In genomic region chr16:48497932-48498760, GRCh38 we compare ENCODE assay signal across 24 cellular contexts.
DNase-seq lines count a peak whose midpoint lies in the region; ATAC-seq and TF ChIP-seq lines count a peak whose summit lies in the region.
"Had no signal": no experiment of that assay in that cellular context is flagged by ENCODE, and none has a peak within 500 bp of the region (broad histone marks: within the 10 kb centered on the region; RNA-seq: fewer than 3 reads in every experiment).

No MANE protein-coding gene starts in this region.

- DNase-seq in left ventricle myocardium inferior (no peak), cardiac septum (ENCODE audit: low spot score) (no peak), colonic mucosa (peak; percentile 16), right lobe of liver (peak; percentile 84 to 94 (median 90)), tibial artery (no peak), HUDEP-2 (lab: John Stamatoyannopoulos, UW; ENCODE audit: unreplicated experiment in 76 of 76) (no peak), prostate gland (ENCODE audit: low spot score) (no peak)
- DNase-seq: activated CD4-positive, alpha-beta T cell treated with anti-CD3 and anti-CD28 coated beads, Interleukin-2, amount 50 U/mL, for 1 hour; anterior cingulate cortex; BE2C; Caco-2; DND-41; foreskin fibroblast; mucosa of descending colon; NCI-H1930; NCI-H2227 treated with DMSO at 0.1 percent for 48 hours; NCI-H748 treated with DMSO at 0.1 percent for 48 hours; nephron progenitor cell; psoas muscle; stimulated activated CD4-positive, alpha-beta T cell treated with anti-CD3 and anti-CD28 coated beads, Interleukin-1b, Interleukin-23, amount 100 ng/mL, for 48 hours; WERI-Rb-1 had no signal

- WGBS in right lobe of liver (ENCODE audit: insufficient coverage, low coverage, low lambda C conversion rate, missing lambda C conversion rate) = 0% methylated on average over 1 of the region's 7 CpGs
- 86% methylated on average over 7 of the region's 7 CpGs for WGBS in prostate gland

- peaks cover 11% of the 10 kb centered on the region for H3K9me3 ChIP-seq in left ventricle myocardium inferior (replicated peaks)
- no peaks in the 10 kb centered on the region for H3K9me3 ChIP-seq in colonic mucosa
- no peaks in the 10 kb centered on the region for H3K9me3 ChIP-seq in right lobe of liver
- no peaks in the 10 kb centered on the region for H3K9me3 ChIP-seq in tibial artery
- H3K9me3 ChIP-seq in prostate gland = no peaks in the 10 kb centered on the region
- H3K9me3 ChIP-seq: Caco-2, mucosa of descending colon, suprapubic skin had no signal

- H3K4me1 ChIP-seq in left ventricle myocardium inferior = peaks cover 40% of the 10 kb centered on the region
- no peaks in the 10 kb centered on the region for H3K4me1 ChIP-seq in colonic mucosa
- H3K4me1 ChIP-seq in right lobe of liver = peaks cover 0 to 36% (median 20%) of the 10 kb centered on the region in 4 donors
- peaks cover 4 to 36% (median 25%) of the 10 kb centered on the region in 4 donors for H3K4me1 ChIP-seq in tibial artery
- peaks cover 9% of the 10 kb centered on the region for H3K4me1 ChIP-seq in prostate gland (replicated peaks)
- H3K4me1 ChIP-seq: BE2C, Caco-2 had no signal

- H3K36me3 ChIP-seq in left ventricle myocardium inferior = no peaks in the 10 kb centered on the region
- no peaks in the 10 kb centered on the region for H3K36me3 ChIP-seq in colonic mucosa
- no peaks in the 10 kb centered on the region for H3K36me3 ChIP-seq in right lobe of liver
- no peaks in the 10 kb centered on the region for H3K36me3 ChIP-seq in tibial artery
- H3K36me3 ChIP-seq in prostate gland = no peaks in the 10 kb centered on the region
- H3K36me3 ChIP-seq: BE2C, suprapubic skin, WERI-Rb-1 had no signal

- H3K4me3 ChIP-seq in left ventricle myocardium inferior = no peak overlapping the region
- no peak overlapping the region for H3K4me3 ChIP-seq in colonic mucosa
- H3K4me3 ChIP-seq in right lobe of liver = no peak overlapping the region
- no peak overlapping the region for H3K4me3 ChIP-seq in tibial artery
- H3K4me3 ChIP-seq in prostate gland = no peak overlapping the region
- H3K4me3 ChIP-seq: mucosa of descending colon, psoas muscle, suprapubic skin had no signal

- H3K27me3 ChIP-seq in left ventricle myocardium inferior (ENCODE audit: low read depth) (no peaks in the 10 kb centered on the region), colonic mucosa (no peaks in the 10 kb centered on the region), right lobe of liver (no peaks in the 10 kb centered on the region), tibial artery (no peaks in the 10 kb centered on the region), prostate gland (replicated peaks; ENCODE audit: insufficient read depth) (no peaks in the 10 kb centered on the region)
- H3K27me3 ChIP-seq: BE2C, suprapubic skin had no signal

- ATAC-seq in right lobe of liver (peak; percentile 63 to 84 (median 74)), GM18502 (IDR thresholded peaks at IDR 0.05; ENCODE audit: poor library complexity, unreplicated experiment) (no peak)
- ATAC-seq: mucosa of descending colon had no signal

- no peak overlapping the region for H3K9ac ChIP-seq in colonic mucosa (ENCODE audit: low read depth in 2 of 2, low read length in 2 of 2)

- intact Hi-C loops in left ventricle myocardium inferior (cut with micrococcal nuclease) = no loop called here
- intact Hi-C loops in cardiac septum (cut with DNase I) = no loop called here
- intact Hi-C loops in colonic mucosa (cut with DNase I) = no loop called here
- intact Hi-C loops in right lobe of liver (cut with DNase I) = no loop called here
- intact Hi-C loops in tibial artery (cut with DNase I; ENCODE audit: low total_unique reads) = no loop called here
- intact Hi-C loops in prostate gland (cut with DNase I) = no loop called here

- TF ChIP-seq POLR2A in right lobe of liver (IDR thresholded peaks at IDR 0.05) (no peak), prostate gland (IDR thresholded peaks at IDR 0.05) (no peak)

- TF ChIP-seq CTCF in left ventricle myocardium inferior (IDR thresholded peaks at IDR 0.05; ENCODE audit: borderline replicate concordance) (no peak), colonic mucosa (IDR thresholded peaks at IDR 0.05) (no peak), right lobe of liver (IDR thresholded peaks at IDR 0.05) (no peak), tibial artery (IDR thresholded peaks at IDR 0.05) (no peak), prostate gland (IDR thresholded peaks at IDR 0.05) (no peak)

- H3K27ac ChIP-seq in left ventricle myocardium inferior (replicated peaks) = peak overlapping the region; percentile 77
- no peak overlapping the region for H3K27ac ChIP-seq in colonic mucosa
- peak overlapping the region; percentile 82 to 90 (median 84) for H3K27ac ChIP-seq in right lobe of liver
- peak overlapping the region; percentile 52 to 56 for H3K27ac ChIP-seq in tibial artery
- no peak overlapping the region for H3K27ac ChIP-seq in prostate gland
- H3K27ac ChIP-seq: epithelial cell of prostate, psoas muscle, suprapubic skin, WERI-Rb-1 had no signal

Comparison
In these comparisons a context has a peak if more than half of its experiments do, and no peak if none do; other contexts are left out.
1. DNase-seq: peak in colonic mucosa (single experiment) and right lobe of liver (3 of 3); none in left ventricle myocardium inferior (single experiment), cardiac septum (single experiment), tibial artery (0 of 2), HUDEP-2 (0 of 76) and prostate gland (single experiment).
2. H3K27ac ChIP-seq: peak in left ventricle myocardium inferior (single experiment), right lobe of liver (3 of 3) and tibial artery (2 of 2); none in colonic mucosa (single experiment) and prostate gland (0 of 2).